Comparison of ENCODE assay signal across 8 cellular contexts in genomic region chr9:34990908-34991832, GRCh38. TPM values are rescaled to one million over a fixed set of nuclear protein-coding genes. Genes with fewer than 3 reads are reported as not detected.
DNase-seq lines count a peak whose midpoint lies in the region; ATAC-seq and TF ChIP-seq lines count a peak whose summit lies in the region.

No MANE protein-coding gene starts in this region.

- no peak for TF ChIP-seq CTCF in A673 (conservative IDR thresholded peaks at IDR 0.05; ENCODE audit: low read depth, low read length)
- no peak for TF ChIP-seq CTCF in HFFc6 (IDR thresholded peaks at IDR 0.05)
- TF ChIP-seq CTCF in coronary artery (IDR thresholded peaks at IDR 0.05): no peak
- no peak for TF ChIP-seq CTCF in natural killer cell (IDR thresholded peaks at IDR 0.05)

- H3K4me3 ChIP-seq in A673 (ENCODE audit: low read depth, low read length, poor library complexity, severe bottlenecking): peak overlapping the region; percentile 85
- peak overlapping the region; percentile 97 for H3K4me3 ChIP-seq in coronary artery

- peaks cover 61% of the 10 kb centered on the region for H3K4me1 ChIP-seq in A673 (ENCODE audit: insufficient read depth, low read length, poor library complexity, severe bottlenecking)

- ATAC-seq in natural killer cell (no peak), GM19463 (IDR thresholded peaks at IDR 0.05; ENCODE audit: unreplicated experiment) (no peak), GM19397 (IDR thresholded peaks at IDR 0.05; ENCODE audit: unreplicated experiment) (no peak), GM19452 (IDR thresholded peaks at IDR 0.05; ENCODE audit: unreplicated experiment) (no peak)

- H3K36me3 Mint-ChIP-seq in HFFc6 (ENCODE audit: low read depth): peaks cover 17% of the 10 kb centered on the region
- H3K36me3 Mint-ChIP-seq in natural killer cell: no peaks in the 10 kb centered on the region

- POLR2A ChIA-PET in A673 (lab: Charles Lee; ENCODE audit: low non-redundant PET): no interaction called here

- peaks cover 11% of the 10 kb centered on the region for H3K27me3 Mint-ChIP-seq in HFFc6 (ENCODE audit: insufficient read depth)
- H3K27me3 Mint-ChIP-seq in natural killer cell (ENCODE audit: low read depth in 2 of 2): peaks cover 0 to 2% of the 10 kb centered on the region in 2 donors

- H3K27ac ChIP-seq in A673 (ENCODE audit: low read depth, low read length, poor library complexity, severe bottlenecking): peak overlapping the region; percentile 86
- peak overlapping the region; percentile 97 to 99 for H3K27ac ChIP-seq in coronary artery

- H3K27ac Mint-ChIP-seq in HFFc6 (peak overlapping the region; percentile 94), natural killer cell (peak overlapping the region in 1 of 2 donors; percentile 4)

- intact Hi-C loops in A673 (cut with micrococcal nuclease; ENCODE audit: unreplicated experiment): no loop called here
- intact Hi-C loops in natural killer cell (cut with micrococcal nuclease): no loop called here

- H3K36me3 ChIP-seq in A673 (ENCODE audit: insufficient read depth, low read length, poor library complexity, severe bottlenecking): no peaks in the 10 kb centered on the region

- H3K9me3 Mint-ChIP-seq in HFFc6 (no peaks in the 10 kb centered on the region), natural killer cell (no peaks in the 10 kb centered on the region)

- peak overlapping the region; percentile 86 for H3K4me3 Mint-ChIP-seq in HFFc6
- H3K4me3 Mint-ChIP-seq in natural killer cell: peak overlapping the region; percentile 76

- TSS peak; percentile 65 for BruUV-seq in A673 (replicated peaks; lab: Mats Ljungman, UMichigan)

- H3K4me1 Mint-ChIP-seq in HFFc6 (ENCODE audit: low read depth) (peaks cover 86% of the 10 kb centered on the region), natural killer cell (peaks cover 23 to 31% of the 10 kb centered on the region in 2 donors)

- no peaks in the 10 kb centered on the region for H3K27me3 ChIP-seq in A673 (replicated peaks; ENCODE audit: insufficient read depth, low read depth, low read length, poor library complexity)

- H3K9me3 ChIP-seq in A673 (ENCODE audit: low read depth, low read length, poor library complexity, severe bottlenecking): no peaks in the 10 kb centered on the region

- CTCF ChIA-PET in A673 (lab: Charles Lee): no interaction called here

- DNase-seq in A673 (ENCODE audit: low spot score) (no peak), HFFc6 (no peak), coronary artery (ENCODE audit: low spot score) (peak; percentile 81), natural killer cell (no peak), OCI-M2 (lab: John Stamatoyannopoulos, UW; ENCODE audit: unreplicated experiment) (no peak)

RNA-seq across cellular contexts. Expression of gene DNAJB5, which starts 1.6 kb away (rescaled TPM):
- total RNA-seq in A673 (2021) (11.9 and 13.0 TPM in 2 replicates), natural killer cell (1 to 10 TPM; 1.1 to 2.4 (median 1.9) TPM)
- total RNA-seq in HFFc6 (2021; fragmentation: NEBNext Ultra II Directional; extraction: Animal tissue kit (Norgen Biotek cat#: 25700)): 10 to 100 TPM; 12.2 to 19.9 (median 16.3) TPM

RNA-seq across cellular contexts. Expression of gene PHF24, which starts 33.1 kb away (rescaled TPM):
- total RNA-seq in A673 (2021) (0.11 and 0.13 TPM in 2 replicates), natural killer cell (not detected)
- total RNA-seq in HFFc6 (2021; fragmentation: NEBNext Ultra II Directional; extraction: Animal tissue kit (Norgen Biotek cat#: 25700)): not detected
